Comparison of ENCODE assay signal across 1 cellular context in genomic region chr12:57148469-57149308, GRCh38.
TF ChIP-seq lines count a peak whose summit lies in the region.

No MANE protein-coding gene starts in this region.

TF ChIP-seq in IMR-90, 13 proteins besides CTCF, POLR2A, EP300 and RAD21:
- TF ChIP-seq SMC3 (IDR thresholded peaks at IDR 0.05; ENCODE audit: low read depth, low read length) (no peak), NFE2L2 (IDR thresholded peaks at IDR 0.05; ENCODE audit: low read depth, low read length) (no peak), FOS (IDR thresholded peaks at IDR 0.05; ENCODE audit: low read depth, low read length) (no peak), MXI1 (IDR thresholded peaks at IDR 0.05; ENCODE audit: borderline replicate concordance, low read depth, low read length) (no peak), RCOR1 (IDR thresholded peaks at IDR 0.05; ENCODE audit: insufficient replicate concordance, low read length) (peak; percentile 19), ELK1 (IDR thresholded peaks at IDR 0.05; ENCODE audit: borderline replicate concordance, low read depth, low read length) (no peak), MAZ (IDR thresholded peaks at IDR 0.05; ENCODE audit: borderline replicate concordance, low read depth, low read length) (peak; percentile 32; the same call in 1 of the 2 replicates), MAFK (IDR thresholded peaks at IDR 0.05; ENCODE audit: low read depth, low read length) (no peak), CHD1 (IDR thresholded peaks at IDR 0.05; ENCODE audit: low read depth, low read length) (no peak), BHLHE40 (IDR thresholded peaks at IDR 0.05; ENCODE audit: low read depth, low read length) (no peak), CEBPB (IDR thresholded peaks at IDR 0.05; ENCODE audit: low read depth, low read length) (peak; percentile 98), USF2 (IDR thresholded peaks at IDR 0.05; ENCODE audit: low read depth, low read length) (no peak), RFX5 (IDR thresholded peaks at IDR 0.05; ENCODE audit: low read depth, low read length) (no peak)
TF ChIP-seq in IMR-90: peak in this region for 3.
